ENCODE assay signal across 22 cellular contexts in the genomic region with DNA sequence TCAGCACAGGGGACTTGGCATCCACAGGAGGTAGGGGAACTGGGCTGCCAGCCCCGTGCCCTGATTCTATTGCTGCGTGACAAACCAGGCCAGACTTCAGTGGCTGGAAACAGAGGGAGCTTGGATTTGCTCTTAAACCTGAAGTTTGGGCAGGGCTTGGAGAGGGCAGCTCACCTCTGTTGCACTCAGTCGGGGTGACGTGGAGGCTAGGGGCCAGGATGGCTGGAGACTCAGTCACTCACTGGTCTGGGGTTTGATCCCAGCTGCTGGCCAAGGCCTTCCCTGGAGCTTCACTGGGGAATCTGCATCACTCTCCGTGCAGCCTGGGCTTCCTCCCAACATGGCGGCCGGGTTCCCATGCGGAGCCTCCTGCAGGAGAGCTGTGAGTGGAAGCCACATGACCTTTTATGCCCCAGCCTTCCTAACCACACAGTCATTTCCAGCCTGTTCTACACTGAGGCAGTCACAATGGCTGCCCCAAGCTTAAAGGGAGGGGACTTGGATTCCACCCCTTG.
"Had no signal": no experiment of that assay in that cellular context is flagged by ENCODE, and none has a peak within 500 bp of the region (broad histone marks: within the 10 kb centered on the region; RNA-seq: fewer than 3 reads in every experiment).

No MANE protein-coding gene starts in this region.

- H3K36me3 Mint-ChIP-seq: naive thymus-derived CD8-positive, alpha-beta T cell; neural progenitor cell; stimulated activated memory B cell treated with anti-CD40 and anti-IgM and Interleukin-4, amounts not matched to agents 10 μg/mL and 1 μg/mL and 100 μg/mL, for 72 hours had no signal

- H3K4me1 Mint-ChIP-seq: naive thymus-derived CD8-positive, alpha-beta T cell; stimulated activated memory B cell treated with anti-CD40 and anti-IgM and Interleukin-4, amounts not matched to agents 10 μg/mL and 1 μg/mL and 100 μg/mL, for 72 hours had no signal

- H3K9me3 Mint-ChIP-seq: naive thymus-derived CD8-positive, alpha-beta T cell; stimulated activated memory B cell treated with anti-CD40 and anti-IgM and Interleukin-4, amounts not matched to agents 10 μg/mL and 1 μg/mL and 100 μg/mL, for 72 hours; stimulated activated naive CD8-positive, alpha-beta T cell treated with anti-CD3 and anti-CD28 coated beads, Interleukin-15, Interleukin-2, amounts not matched to agents 100 ng/mL and 50 ng/mL, for 24 hours had no signal

- H3K4me1 ChIP-seq: heart left ventricle, psoas muscle, right lobe of liver, tibial artery, vagina had no signal

- H3K4me2 ChIP-seq: neural progenitor cell had no signal

- H3K27ac Mint-ChIP-seq: naive thymus-derived CD8-positive, alpha-beta T cell; neural progenitor cell; stimulated activated memory B cell treated with anti-CD40 and anti-IgM and Interleukin-4, amounts not matched to agents 10 μg/mL and 1 μg/mL and 100 μg/mL, for 72 hours; stimulated activated naive CD8-positive, alpha-beta T cell treated with anti-CD3 and anti-CD28 coated beads, Interleukin-15, Interleukin-2, amounts not matched to agents 100 ng/mL and 50 ng/mL, for 24 hours had no signal

- H2AFZ ChIP-seq: neural progenitor cell had no signal

- DNase-seq: effector CD8-positive, alpha-beta T cell; foreskin melanocyte; hippocampal formation; kidney glomerular epithelial cell; occipital lobe; retina; stimulated activated CD4-positive, alpha-beta T cell treated with anti-CD3 and anti-CD28 coated beads, Interleukin-15, amount 100 ng/mL, for 24 hours; stimulated activated CD4-positive, alpha-beta T cell treated with anti-CD3 and anti-CD28 coated beads, Interleukin-1b, Interleukin-23, amount 100 ng/mL, for 48 hours; stimulated activated CD4-positive, alpha-beta T cell treated with anti-CD3 and anti-CD28 coated beads, Interleukin-4, amount 100 ng/mL, for 24 hours; tibial artery; upper lobe of left lung had no signal

- H3K9me3 ChIP-seq: mucosa of descending colon, psoas muscle, right lobe of liver, tibial artery, upper lobe of left lung, vagina had no signal

- H3K4me3 ChIP-seq: coronary artery, dorsolateral prefrontal cortex, heart left ventricle, mucosa of descending colon, neural progenitor cell, psoas muscle, right lobe of liver, tibial artery, upper lobe of left lung, vagina had no signal

- H3K36me3 ChIP-seq: heart left ventricle, neural progenitor cell, right lobe of liver, tibial artery, upper lobe of left lung, vagina had no signal

- H3K9ac ChIP-seq: neural progenitor cell had no signal

- ATAC-seq: heart left ventricle; mucosa of descending colon; naive thymus-derived CD8-positive, alpha-beta T cell; psoas muscle; right lobe of liver; stimulated activated memory B cell treated with anti-CD40 and anti-IgM and Interleukin-4, amounts not matched to agents 10 μg/mL and 1 μg/mL and 100 μg/mL, for 72 hours had no signal

- H3K27me3 ChIP-seq: neural progenitor cell, right lobe of liver, upper lobe of left lung, vagina had no signal

- H3K27ac ChIP-seq: coronary artery, heart left ventricle, neural progenitor cell, psoas muscle, right lobe of liver, tibial artery, upper lobe of left lung, vagina had no signal

- H3K4me3 Mint-ChIP-seq: naive thymus-derived CD8-positive, alpha-beta T cell; neural progenitor cell; stimulated activated memory B cell treated with anti-CD40 and anti-IgM and Interleukin-4, amounts not matched to agents 10 μg/mL and 1 μg/mL and 100 μg/mL, for 72 hours; stimulated activated naive CD8-positive, alpha-beta T cell treated with anti-CD3 and anti-CD28 coated beads, Interleukin-15, Interleukin-2, amounts not matched to agents 100 ng/mL and 50 ng/mL, for 24 hours had no signal
